8 cellular contexts compared by ENCODE assay signal in the genomic region with DNA sequence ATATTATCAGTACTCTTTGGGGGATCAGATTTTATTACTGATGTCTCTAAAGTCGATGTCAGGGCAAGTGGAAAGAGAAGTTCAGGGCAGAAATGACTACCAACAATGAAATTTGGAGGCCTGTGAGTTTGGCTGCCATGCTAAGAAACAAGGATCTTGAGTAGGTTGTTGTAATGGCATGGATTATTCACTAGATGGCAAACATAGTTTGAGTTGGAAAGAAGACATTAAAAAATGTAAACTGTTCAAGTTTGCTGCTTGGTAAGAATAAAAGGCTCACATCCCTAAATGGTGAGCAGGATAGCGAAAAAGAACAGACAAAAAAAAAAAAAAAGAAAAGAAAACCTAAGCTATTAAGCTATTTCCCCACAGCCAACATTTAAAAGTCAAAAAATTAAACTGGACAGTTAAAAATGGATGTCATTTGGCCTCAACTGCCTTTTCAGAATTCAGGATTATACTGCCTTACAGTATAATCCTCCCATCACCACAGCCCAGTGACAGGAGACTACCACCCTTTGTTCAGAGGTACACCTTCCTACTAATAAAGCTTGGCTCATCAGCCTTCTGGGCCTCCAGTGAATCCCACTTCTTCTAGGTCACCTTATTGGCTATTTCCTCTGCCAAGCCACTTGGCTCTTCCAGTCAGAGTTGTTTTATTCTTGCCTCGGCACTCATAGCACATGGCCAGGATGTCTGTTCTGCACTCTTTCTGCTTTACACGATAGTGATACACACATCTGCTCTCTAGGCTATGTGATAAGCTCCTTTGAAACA.
A peak's percentile ranks its signal among the peaks of the same experiment; 100 is the strongest.
DNase-seq lines count a peak whose midpoint lies in the region; ATAC-seq and TF ChIP-seq lines count a peak whose summit lies in the region.

No MANE protein-coding gene starts in this region.

- H3K27ac ChIP-seq in DND-41 (ENCODE audit: low read length) (no peak overlapping the region), HL-60 (replicated peaks) (no peak overlapping the region), OCI-LY7 (ENCODE audit: low read depth, low read length, poor library complexity, severe bottlenecking) (no peak overlapping the region)

- ATAC-seq in DND-41 (ENCODE audit: insufficient read depth, low read depth): no peak
- ATAC-seq in GM18861 (IDR thresholded peaks at IDR 0.05; ENCODE audit: unreplicated experiment): no peak

- no peak overlapping the region for H3K27ac Mint-ChIP-seq in activated T-cell treated with anti-CD3 and anti-CD28 coated beads, Interleukin-2, amount 50 U/mL, for 24 hours

- TF ChIP-seq CTCF in DND-41 (IDR thresholded peaks at IDR 0.05; ENCODE audit: borderline replicate concordance, extremely low read depth, low read length, poor library complexity, severe bottlenecking) (peak; percentile 59), HL-60 (IDR thresholded peaks at IDR 0.05; ENCODE audit: insufficient read depth, low read length) (peak; percentile 33), OCI-LY7 (conservative IDR thresholded peaks at IDR 0.05; ENCODE audit: low read length) (peak; percentile 70)

- no peaks in the 10 kb centered on the region for H3K36me3 Mint-ChIP-seq in activated T-cell treated with anti-CD3 and anti-CD28 coated beads, Interleukin-2, amount 50 U/mL, for 24 hours (ENCODE audit: low read depth)

- H3K36me3 ChIP-seq in DND-41 (ENCODE audit: insufficient read depth, low read length): no peaks in the 10 kb centered on the region
- no peaks in the 10 kb centered on the region for H3K36me3 ChIP-seq in OCI-LY7 (ENCODE audit: insufficient read depth, low read length)

- no peaks in the 10 kb centered on the region for H3K4me1 ChIP-seq in DND-41 (ENCODE audit: insufficient read depth, low read length)
- H3K4me1 ChIP-seq in OCI-LY7 (ENCODE audit: insufficient read depth, low read length, poor library complexity, severe bottlenecking): no peaks in the 10 kb centered on the region

- POLR2A ChIA-PET in OCI-LY7 (lab: Charles Lee): interaction anchor here (0.5 to 0.7 kb wide), 4 partner anchors 14 to 441 kb away, joined by 3 to 7 read pairs (median 4); no protein-coding TSS in a partner anchor

- H2AFZ ChIP-seq in DND-41 (ENCODE audit: low read depth, low read length) (no peak overlapping the region), OCI-LY7 (ENCODE audit: low read length) (no peak overlapping the region)

- no peaks in the 10 kb centered on the region for H3K4me1 Mint-ChIP-seq in activated T-cell treated with anti-CD3 and anti-CD28 coated beads, Interleukin-2, amount 50 U/mL, for 24 hours (ENCODE audit: low read depth)

- H3K27me3 ChIP-seq in DND-41 (ENCODE audit: insufficient read depth, low read length, poor library complexity): peaks cover 3% of the 10 kb centered on the region
- H3K27me3 ChIP-seq in HL-60 (ENCODE audit: insufficient read depth, poor library complexity, severe bottlenecking): no peaks in the 10 kb centered on the region

- no peak overlapping the region for H3K4me3 Mint-ChIP-seq in activated T-cell treated with anti-CD3 and anti-CD28 coated beads, Interleukin-2, amount 50 U/mL, for 24 hours

- H4K20me1 ChIP-seq in DND-41 (ENCODE audit: insufficient read depth, low read length): no peaks in the 10 kb centered on the region
- H4K20me1 ChIP-seq in OCI-LY7 (ENCODE audit: insufficient read depth, low read length): no peaks in the 10 kb centered on the region

- H3K79me2 ChIP-seq in DND-41 (ENCODE audit: insufficient read depth, low read length) (no peaks in the 10 kb centered on the region), OCI-LY7 (ENCODE audit: insufficient read depth, low read depth, low read length) (no peaks in the 10 kb centered on the region)

- no peaks in the 10 kb centered on the region for H3K9me2 ChIP-seq in OCI-LY7 (ENCODE audit: insufficient read depth, low read length)

- no peaks in the 10 kb centered on the region for H3K27me3 Mint-ChIP-seq in activated T-cell treated with anti-CD3 and anti-CD28 coated beads, Interleukin-2, amount 50 U/mL, for 24 hours

- intact Hi-C loops in OCI-LY7 (cut with micrococcal nuclease; ENCODE audit: unreplicated experiment): loop anchor here (2.0 to 5.0 kb wide), 3 partner anchors 126 to 831 kb away; no protein-coding TSS in a partner anchor

- CTCF ChIA-PET in OCI-LY7 (lab: Charles Lee; ENCODE audit: unreplicated experiment): interaction anchor here (0.6 kb wide), 1 partner anchor 638 kb away, joined by 3 read pairs; no protein-coding TSS in a partner anchor

- H3K4me2 ChIP-seq in DND-41 (ENCODE audit: insufficient read depth, low read length) (no peak overlapping the region), OCI-LY7 (ENCODE audit: low read length) (no peak overlapping the region)

- H3K9me3 Mint-ChIP-seq in activated T-cell treated with anti-CD3 and anti-CD28 coated beads, Interleukin-2, amount 50 U/mL, for 24 hours: no peaks in the 10 kb centered on the region

- DNase-seq in DND-41 (no peak), HL-60 (ENCODE audit: low read depth in 1 of 2, low spot score in 1 of 2) (peak in 1 of 2 experiments; percentile 23), OCI-LY7 (ENCODE audit: low spot score) (peak; percentile 18), epidermal melanocyte (ENCODE audit: insufficient read length, low spot score) (peak; percentile 30), myocyte (ENCODE audit: low read depth) (peak; percentile 63), UCSD-AML1 (lab: John Stamatoyannopoulos, UW; ENCODE audit: unreplicated experiment) (no peak)
- no peak for DNase-seq in activated T-cell treated with anti-CD3 and anti-CD28 coated beads, Interleukin-2, amount 50 U/mL, for 24 hours

- no TSS peak for BruUV-seq in OCI-LY7 (replicated peaks; lab: Mats Ljungman, UMichigan)

- no peak overlapping the region for H3K9ac ChIP-seq in DND-41 (ENCODE audit: low read depth, low read length)

- H3K9me3 ChIP-seq in DND-41 (ENCODE audit: insufficient read depth, low read length, severe bottlenecking): no peaks in the 10 kb centered on the region
- H3K9me3 ChIP-seq in OCI-LY7 (ENCODE audit: low read length): no peaks in the 10 kb centered on the region

- H3K4me3 ChIP-seq in DND-41 (ENCODE audit: low read depth in 1 of 2, low read length in 2 of 2) (no peak overlapping the region), HL-60 (replicated peaks; ENCODE audit: insufficient read depth, low read length) (no peak overlapping the region), OCI-LY7 (ENCODE audit: low read depth, low read length, poor library complexity, severe bottlenecking) (no peak overlapping the region)

Comparison
In these comparisons a context has a peak if more than half of its experiments do, and no peak if none do; other contexts are left out.
1. DNase-seq: peak in OCI-LY7 (single experiment), epidermal melanocyte (single experiment) and myocyte (single experiment); none in DND-41 (single experiment), UCSD-AML1 (single experiment) and activated T-cell treated with anti-CD3 and anti-CD28 coated beads, Interleukin-2, amount 50 U/mL, for 24 hours (single experiment).
2. Peak in every context shown above with its lines, with median percentiles within 50 percentile points of each other: CTCF ChIP-seq.